In genomic region chr11:92820860-92821259, GRCh38 we compare ENCODE assay signal across 22 cellular contexts.
DNase-seq lines count a peak whose midpoint lies in the region; ATAC-seq and TF ChIP-seq lines count a peak whose summit lies in the region.
"Had no signal": no experiment of that assay in that cellular context is flagged by ENCODE, and none has a peak within 500 bp of the region (broad histone marks: within the 10 kb centered on the region; RNA-seq: fewer than 3 reads in every experiment).

No MANE protein-coding gene starts in this region.

- no peaks in the 10 kb centered on the region for H4K20me1 ChIP-seq in GM23338 (replicated peaks; ENCODE audit: insufficient read depth)
- H4K20me1 ChIP-seq: BLaER1 treated with 17β-estradiol and CSF1 and Interleukin-3, amounts not matched to agents 10 nM and 100 nM had no signal

- ATAC-seq in GM23338 (peak; percentile 81), GM21723 (IDR thresholded peaks at IDR 0.05; ENCODE audit: unreplicated experiment) (no peak), GM19023 (IDR thresholded peaks at IDR 0.05; ENCODE audit: unreplicated experiment) (no peak)
- ATAC-seq: A549, GM12878, HCT116 had no signal

- H3K27ac Mint-ChIP-seq in GM23338 = no peak overlapping the region
- H3K27ac Mint-ChIP-seq: CD14-positive monocyte; CD4-positive, alpha-beta T cell; CD8-positive, alpha-beta memory T cell had no signal

- TF ChIP-seq CTCF in GM23338 (conservative IDR thresholded peaks at IDR 0.05; ENCODE audit: low read depth in 2 of 2) = no peak
- no peak for TF ChIP-seq CTCF in breast epithelium (IDR thresholded peaks at IDR 0.05)

- H3K27me3 ChIP-seq in GM23338 (ENCODE audit: insufficient read depth) (no peaks in the 10 kb centered on the region), NT2/D1 (ENCODE audit: insufficient read depth, insufficient read length) (no peaks in the 10 kb centered on the region), breast epithelium (no peaks in the 10 kb centered on the region)
- H3K27me3 ChIP-seq: BE2C; BLaER1 treated with 17β-estradiol and CSF1 and Interleukin-3, amounts not matched to agents 10 nM and 100 nM had no signal

- no peaks in the 10 kb centered on the region for H3K36me3 ChIP-seq in GM23338 (ENCODE audit: insufficient read depth)
- no peaks in the 10 kb centered on the region for H3K36me3 ChIP-seq in NT2/D1 (ENCODE audit: insufficient read depth, insufficient read length, low read length)
- no peaks in the 10 kb centered on the region for H3K36me3 ChIP-seq in breast epithelium
- H3K36me3 ChIP-seq: BE2C; BLaER1 treated with 17β-estradiol and CSF1 and Interleukin-3, amounts not matched to agents 10 nM and 100 nM had no signal

- H3K9me3 Mint-ChIP-seq in GM23338 = no peaks in the 10 kb centered on the region
- H3K9me3 Mint-ChIP-seq: CD4-positive, alpha-beta T cell had no signal

- no peak for TF ChIP-seq POLR2A in breast epithelium (IDR thresholded peaks at IDR 0.05)

- H3K4me1 Mint-ChIP-seq in GM23338 = peaks cover 4% of the 10 kb centered on the region; the same call in 2 of the 3 replicates
- H3K4me1 Mint-ChIP-seq: CD14-positive monocyte; CD8-positive, alpha-beta memory T cell had no signal

- H3K27ac ChIP-seq in GM23338 (ENCODE audit: low read depth) = no peak overlapping the region
- no peak overlapping the region for H3K27ac ChIP-seq in breast epithelium
- H3K27ac ChIP-seq: A549; BLaER1 treated with 17β-estradiol and CSF1 and Interleukin-3, amounts not matched to agents 10 nM and 100 nM had no signal

- H3K4me1 ChIP-seq in GM23338 (ENCODE audit: insufficient read depth) (0 out of 2 replicates have a peak, but pooled peaks cover 3% of the 10 kb centered on the region), NT2/D1 (ENCODE audit: insufficient read depth, insufficient read length) (no peaks in the 10 kb centered on the region), breast epithelium (no peaks in the 10 kb centered on the region)
- H3K4me1 ChIP-seq: A549; BE2C; BLaER1 treated with 17β-estradiol and CSF1 and Interleukin-3, amounts not matched to agents 10 nM and 100 nM had no signal

- intact Hi-C loops in breast epithelium (cut with DNase I; ENCODE audit: low total_unique reads) = no loop called here

- H3K27me3 Mint-ChIP-seq in GM23338 (ENCODE audit: insufficient read depth, low read depth, poor library complexity) = peaks cover 7% of the 10 kb centered on the region
- H3K27me3 Mint-ChIP-seq: CD4-positive, alpha-beta T cell; CD8-positive, alpha-beta memory T cell had no signal

- H3K9me2 ChIP-seq in GM23338 (ENCODE audit: insufficient read depth) = 0 out of 2 replicates have a peak, but pooled peaks cover 5% of the 10 kb centered on the region

- no peak overlapping the region for H3K4me3 ChIP-seq in GM23338
- no peak overlapping the region for H3K4me3 ChIP-seq in NT2/D1 (ENCODE audit: insufficient read length, low read depth)
- no peak overlapping the region for H3K4me3 ChIP-seq in breast epithelium
- H3K4me3 ChIP-seq: A549; BLaER1 treated with 17β-estradiol and CSF1 and Interleukin-3, amounts not matched to agents 10 nM and 100 nM; GM12878 had no signal

- no peak overlapping the region for H2AFZ ChIP-seq in GM23338

- H3K4me2 ChIP-seq in GM23338 = no peak overlapping the region
- H3K4me2 ChIP-seq: A549; BLaER1 treated with 17β-estradiol and CSF1 and Interleukin-3, amounts not matched to agents 10 nM and 100 nM had no signal

- DNase-seq in GM23338 (ENCODE audit: low spot score) (no peak), NT2/D1 (ENCODE audit: low read depth, low spot score) (peak; percentile 38), iPS-NIHi11 (ENCODE audit: low spot score) (peak; percentile 16), breast epithelium (ENCODE audit: low spot score in 2 of 2) (no peak)
- DNase-seq: 8988T; ACHN; AML-193; BE2C; CD4-positive, alpha-beta T cell; CD8-positive, alpha-beta memory T cell; DMS 273 treated with DMSO at 0.1 percent for 48 hours; DMS79; EL; GDM1; H9 had no signal

- peaks cover 15% of the 10 kb centered on the region; the same call in 2 of the 3 replicates for H3K36me3 Mint-ChIP-seq in GM23338 (ENCODE audit: low read depth)
- H3K36me3 Mint-ChIP-seq: CD14-positive monocyte; CD8-positive, alpha-beta memory T cell had no signal

- no peaks in the 10 kb centered on the region for H3K79me2 ChIP-seq in GM23338 (replicated peaks; ENCODE audit: insufficient read depth)

- H3F3A ChIP-seq in GM23338 (replicated peaks; ENCODE audit: low read depth) = no peaks in the 10 kb centered on the region

- H3K4me3 Mint-ChIP-seq in GM23338 = no peak overlapping the region
- H3K4me3 Mint-ChIP-seq: CD14-positive monocyte; CD4-positive, alpha-beta T cell; CD8-positive, alpha-beta memory T cell; H9 had no signal

- H3K9ac ChIP-seq in NT2/D1 (ENCODE audit: insufficient read length, low read depth) = no peak overlapping the region
- H3K9ac ChIP-seq: BLaER1 treated with 17β-estradiol and CSF1 and Interleukin-3, amounts not matched to agents 10 nM and 100 nM had no signal

- H3K9me3 ChIP-seq in NT2/D1 (ENCODE audit: insufficient read depth, low read length) (no peaks in the 10 kb centered on the region; the same call in 1 of the 2 replicates), breast epithelium (no peaks in the 10 kb centered on the region)
- H3K9me3 ChIP-seq: A549, BE2C had no signal

TF ChIP-seq in GM23338, 12 proteins besides CTCF, POLR2A, EP300 and RAD21:
- TF ChIP-seq NANOG (IDR thresholded peaks at IDR 0.05; ENCODE audit: borderline replicate concordance) = no peak
- no peak for TF ChIP-seq ETS1 (IDR thresholded peaks at IDR 0.05)
- TF ChIP-seq ZNF462 (CRISPR knock-in tag; IDR thresholded peaks at IDR 0.05) = no peak
- no peak for TF ChIP-seq CREB1 (CRISPR knock-in tag; IDR thresholded peaks at IDR 0.05; ENCODE audit: low read depth)
- no peak for TF ChIP-seq ZNF114 (CRISPR knock-in tag; IDR thresholded peaks at IDR 0.05)
TF ChIP-seq in GM23338: peak in this region for 0.

Comparison
In these comparisons a context has a peak if more than half of its experiments do, and no peak if none do; other contexts are left out.
1. DNase-seq: peak in NT2/D1 (single experiment) and iPS-NIHi11 (single experiment); none in GM23338 (single experiment) and breast epithelium (0 of 2).